18 cellular contexts compared by ENCODE assay signal in the genomic region with DNA sequence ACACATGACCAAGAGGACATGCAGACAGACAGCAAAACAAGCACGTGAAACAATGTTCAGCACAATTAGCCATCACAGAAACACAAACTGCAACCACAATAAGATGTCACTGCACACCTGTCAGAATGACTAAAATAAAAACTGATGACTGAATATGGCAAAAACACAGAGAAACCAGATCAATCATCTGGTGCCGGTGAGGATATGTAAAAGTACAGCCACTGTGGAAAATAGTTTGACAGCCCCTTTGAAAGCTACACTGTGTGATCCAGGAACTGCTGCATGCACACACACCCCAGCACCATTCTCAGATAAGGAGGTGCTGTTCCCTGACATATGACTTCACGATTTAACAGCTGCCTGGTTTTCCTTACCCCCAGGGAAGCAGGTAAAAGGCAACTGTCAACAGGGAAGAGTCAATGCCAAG.
A peak's percentile ranks its signal among the peaks of the same experiment; 100 is the strongest.
DNase-seq lines count a peak whose midpoint lies in the region; ATAC-seq lines count a peak whose summit lies in the region.
"Had no signal": no experiment of that assay in that cellular context is flagged by ENCODE, and none has a peak within 500 bp of the region (broad histone marks: within the 10 kb centered on the region; RNA-seq: fewer than 3 reads in every experiment).

No MANE protein-coding gene starts in this region.

- H3K9ac ChIP-seq in endocrine pancreas (ENCODE audit: control insufficient read depth, insufficient read depth, low read length), result no peak overlapping the region

- DNase-seq in left ventricle myocardium superior, result no peak
- DNase-seq in cardiac septum (ENCODE audit: low spot score), result no peak
- no peak for DNase-seq in NCI-H1105 treated with DMSO at 0.1 percent for 48 hours (lab: John Stamatoyannopoulos, UW)
- DNase-seq in islet precursor cell, result no peak
- no peak for DNase-seq in DMS153 treated with DMSO at 0.1 percent for 48 hours (lab: John Stamatoyannopoulos, UW; ENCODE audit: unreplicated experiment)
- no peak for DNase-seq in cortex of kidney (lab: John Stamatoyannopoulos, UW)
- DNase-seq: IMR-90, NCI-H1436 treated with DMSO at 0.1 percent for 48 hours, NCI-H2171 treated with DMSO at 0.1 percent for 48 hours, NCI-H526 treated with DMSO at 0.1 percent for 48 hours, sigmoid colon, SW 1271, thyroid gland had no signal

- ATAC-seq in left ventricle myocardium superior, result peak; percentile 79
- ATAC-seq in HG03066 (IDR thresholded peaks at IDR 0.05; ENCODE audit: low read depth, unreplicated experiment), result peak; percentile 66
- ATAC-seq: activated CD4-positive, CD25-positive, alpha-beta regulatory T cell treated with anti-CD3 and anti-CD28 coated beads, Interleukin-2, amount 50 U/mL, for 24 hours; stimulated activated memory B cell treated with anti-CD40 and anti-IgM and Interleukin-4, amounts not matched to agents 10 μg/mL and 1 μg/mL and 100 μg/mL, for 72 hours had no signal

- H3K4me3 ChIP-seq in endocrine pancreas (ENCODE audit: control insufficient read depth, insufficient read depth, low read length), result peak overlapping the region; percentile 59
- H3K4me3 ChIP-seq: cardiac muscle cell, sigmoid colon, thyroid gland had no signal

- intact Hi-C loops in left ventricle myocardium superior (cut with micrococcal nuclease), result no loop called here
- intact Hi-C loops in cardiac septum (cut with DNase I), result no loop called here

- no peaks in the 10 kb centered on the region for H3K4me1 ChIP-seq in endocrine pancreas (ENCODE audit: control insufficient read depth, insufficient read depth, low read length)
- H3K4me1 ChIP-seq: sigmoid colon, thyroid gland had no signal

- H3K27me3 ChIP-seq in endocrine pancreas (ENCODE audit: control insufficient read depth, insufficient read depth, low read length), result no peaks in the 10 kb centered on the region
- H3K27me3 ChIP-seq: cardiac muscle cell, sigmoid colon, thyroid gland had no signal

- no peaks in the 10 kb centered on the region for H3K9me3 ChIP-seq in endocrine pancreas (ENCODE audit: control insufficient read depth, low read length)
- H3K9me3 ChIP-seq: sigmoid colon, thyroid gland had no signal

- H3K36me3 ChIP-seq in endocrine pancreas (ENCODE audit: control insufficient read depth, insufficient read depth, low read length), result no peaks in the 10 kb centered on the region
- H3K36me3 ChIP-seq: cardiac muscle cell, sigmoid colon, thyroid gland had no signal
